Comparison of ENCODE assay signal across 9 cellular contexts in genomic region chr2:11710210-11710609, GRCh38. TPM values are rescaled to one million over a fixed set of nuclear protein-coding genes. Genes with fewer than 3 reads are reported as not detected.
A peak's percentile ranks its signal among the peaks of the same experiment; 100 is the strongest.
DNase-seq lines count a peak whose midpoint lies in the region; ATAC-seq and TF ChIP-seq lines count a peak whose summit lies in the region.
"Had no signal": no experiment of that assay in that cellular context is flagged by ENCODE, and none has a peak within 500 bp of the region (broad histone marks: within the 10 kb centered on the region; RNA-seq: fewer than 3 reads in every experiment).

No MANE protein-coding gene starts in this region.

- H3K4me3 Mint-ChIP-seq in mesothelial cell of epicardium: no peak overlapping the region
- H3K4me3 Mint-ChIP-seq: activated CD4-positive, alpha-beta T cell treated with anti-CD3 and anti-CD28 coated beads, Interleukin-2, amount 10 ng/mL, durations not matched to agents 7 days and 5 days had no signal

- intact Hi-C loops in left ventricle myocardium superior (cut with micrococcal nuclease) (no loop called here), left ventricle myocardium inferior (cut with micrococcal nuclease) (no loop called here)

- no peak overlapping the region for H3K4me3 ChIP-seq in left ventricle myocardium inferior
- no peak overlapping the region for H3K4me3 ChIP-seq in cardiac fibroblast (replicated peaks in 1 of 2; ENCODE audit: low read depth in 2 of 2, low read length in 2 of 2)
- no peak overlapping the region for H3K4me3 ChIP-seq in lung
- H3K4me3 ChIP-seq in suprapubic skin: no peak overlapping the region

- peaks cover 11% of the 10 kb centered on the region for H3K9me3 Mint-ChIP-seq in mesothelial cell of epicardium

- no peak for TF ChIP-seq CTCF in left ventricle myocardium inferior (IDR thresholded peaks at IDR 0.05; ENCODE audit: borderline replicate concordance)
- no peak for TF ChIP-seq CTCF in cardiac fibroblast (IDR thresholded peaks at IDR 0.05; ENCODE audit: low read depth, low read length)
- no peak for TF ChIP-seq CTCF in lung (IDR thresholded peaks at IDR 0.05; ENCODE audit: control extremely low read depth, extremely low read depth)
- TF ChIP-seq CTCF in mesothelial cell of epicardium (IDR thresholded peaks at IDR 0.05; ENCODE audit: unreplicated experiment): no peak
- TF ChIP-seq CTCF in suprapubic skin (IDR thresholded peaks at IDR 0.05): no peak

- peak; percentile 47 for ATAC-seq in left ventricle myocardium superior
- ATAC-seq in lung (ENCODE audit: insufficient read depth, low FRiP score): peak; percentile 76
- no peak for ATAC-seq in HG03469 (IDR thresholded peaks at IDR 0.05; ENCODE audit: unreplicated experiment)

- H3K27me3 Mint-ChIP-seq in mesothelial cell of epicardium (ENCODE audit: low read depth): peaks cover 3% of the 10 kb centered on the region

- H3K27me3 ChIP-seq in left ventricle myocardium inferior (ENCODE audit: low read depth) (no peaks in the 10 kb centered on the region), lung (ENCODE audit: control insufficient read depth, insufficient read depth) (no peaks in the 10 kb centered on the region), suprapubic skin (no peaks in the 10 kb centered on the region)

- 74 to 81% methylated on average over 3 of the region's 3 CpGs for WGBS in lung, 2 donors
- 47% methylated on average over 3 of the region's 3 CpGs for WGBS in suprapubic skin

- TF ChIP-seq EP300 in suprapubic skin (IDR thresholded peaks at IDR 0.05): no peak

- peaks cover 12% of the 10 kb centered on the region for H3K4me1 Mint-ChIP-seq in mesothelial cell of epicardium
- H3K4me1 Mint-ChIP-seq: activated CD4-positive, alpha-beta T cell treated with anti-CD3 and anti-CD28 coated beads, Interleukin-2, amount 10 ng/mL, durations not matched to agents 7 days and 5 days had no signal

- no peak overlapping the region for H3K27ac Mint-ChIP-seq in mesothelial cell of epicardium
- H3K27ac Mint-ChIP-seq: activated CD4-positive, alpha-beta T cell treated with anti-CD3 and anti-CD28 coated beads, Interleukin-2, amount 10 ng/mL, durations not matched to agents 7 days and 5 days had no signal

- H3K9me3 ChIP-seq in left ventricle myocardium inferior (replicated peaks): no peaks in the 10 kb centered on the region
- no peaks in the 10 kb centered on the region for H3K9me3 ChIP-seq in lung (ENCODE audit: control insufficient read depth in 2 of 2, insufficient read depth in 1 of 2, low read length in 1 of 2)
- H3K9me3 ChIP-seq in suprapubic skin: no peaks in the 10 kb centered on the region

- H3K27ac ChIP-seq in left ventricle myocardium inferior (replicated peaks) (no peak overlapping the region), lung (ENCODE audit: low read depth in 1 of 2, low read length in 1 of 2) (no peak overlapping the region), suprapubic skin (no peak overlapping the region)

- no peak for TF ChIP-seq POLR2A in suprapubic skin (IDR thresholded peaks at IDR 0.05)

- H3K36me3 Mint-ChIP-seq in mesothelial cell of epicardium: no peaks in the 10 kb centered on the region

- H3K36me3 ChIP-seq in left ventricle myocardium inferior (no peaks in the 10 kb centered on the region), lung (ENCODE audit: control insufficient read depth in 2 of 2, insufficient read depth in 2 of 2, low read length in 2 of 2) (no peaks in the 10 kb centered on the region), suprapubic skin (no peaks in the 10 kb centered on the region)

- peaks cover 15% of the 10 kb centered on the region for H3K4me1 ChIP-seq in left ventricle myocardium inferior
- no peaks in the 10 kb centered on the region for H3K4me1 ChIP-seq in lung (ENCODE audit: control insufficient read depth in 2 of 2, insufficient read depth in 2 of 2, low read length in 2 of 2)
- H3K4me1 ChIP-seq in suprapubic skin: peaks cover 15% of the 10 kb centered on the region

- no peak for DNase-seq in left ventricle myocardium superior
- no peak for DNase-seq in left ventricle myocardium inferior
- peak; percentile 86 to 87 for DNase-seq in cardiac fibroblast (ENCODE audit: low read depth in 2 of 2)
- DNase-seq in lung (ENCODE audit: low spot score): no peak
- DNase-seq in mesothelial cell of epicardium (ENCODE audit: low spot score in 2 of 2, unreplicated experiment in 2 of 2): no peak
- DNase-seq in SW480 (ENCODE audit: low spot score): no peak
- no peak for DNase-seq in suprapubic skin (ENCODE audit: low spot score in 2 of 2)
- DNase-seq: activated CD4-positive, alpha-beta T cell treated with anti-CD3 and anti-CD28 coated beads, Interleukin-2, amount 10 ng/mL, durations not matched to agents 7 days and 5 days had no signal

RNA-seq across cellular contexts. Expression of gene LPIN1, which starts 36.2 kb away (rescaled TPM):
- total RNA-seq in left ventricle myocardium superior: 61.5 TPM
- total RNA-seq in left ventricle myocardium inferior: 43.0 TPM
- total RNA-seq in lung: 10 to 100 TPM; 36.1 to 43.4 TPM
- 10 to 100 TPM; 14.7 to 16.0 TPM for polyA plus RNA-seq in lung
- 34.9 to 36.6 TPM (median 36.1 TPM) in 3 replicates for total RNA-seq in mesothelial cell of epicardium
- total RNA-seq in suprapubic skin: 10 to 100 TPM; 25.9 to 71.9 (median 52.5) TPM

RNA-seq across cellular contexts. Expression of gene NTSR2, which starts 40.2 kb away (rescaled TPM):
- total RNA-seq in left ventricle myocardium superior: not detected
- total RNA-seq in left ventricle myocardium inferior: not detected
- not detected for total RNA-seq in lung
- polyA plus RNA-seq in lung: not detected
- total RNA-seq in mesothelial cell of epicardium: not detected in 3 replicates
- total RNA-seq in suprapubic skin: not detected
- total RNA-seq: activated CD4-positive, alpha-beta T cell treated with anti-CD3 and anti-CD28 coated beads, Interleukin-2, amount 10 ng/mL, durations not matched to agents 7 days and 5 days had no signal

Comparison
In these comparisons a context has a peak if more than half of its experiments do, and no peak if none do; other contexts are left out.
1. DNase-seq: peak in cardiac fibroblast (2 of 2); none in left ventricle myocardium superior (single experiment), left ventricle myocardium inferior (single experiment), lung (single experiment), mesothelial cell of epicardium (0 of 2), SW480 (single experiment) and suprapubic skin (0 of 2).